Comparison of ENCODE assay signal across 1 cellular context in genomic region chr22:36797988-36798670, GRCh38.
TF ChIP-seq lines count a peak whose summit lies in the region.

No MANE protein-coding gene starts in this region.

TF ChIP-seq in GM12878, 131 proteins besides CTCF, POLR2A, EP300 and RAD21 (continued from another document):
- no peak for TF ChIP-seq FOS (IDR thresholded peaks at IDR 0.05; ENCODE audit: borderline replicate concordance, extremely low read depth, insufficient read length)
- TF ChIP-seq MEF2B (IDR thresholded peaks at IDR 0.05; ENCODE audit: partially characterized antibody, poor library complexity, severe bottlenecking) = peak; percentile 28
- TF ChIP-seq IKZF1 (conservative IDR thresholded peaks at IDR 0.05) = no peak
- TF ChIP-seq BMI1 (IDR thresholded peaks at IDR 0.05; ENCODE audit: borderline replicate concordance) = no peak
- no peak for TF ChIP-seq ZNF687 (IDR thresholded peaks at IDR 0.05)
